9 cellular contexts compared by ENCODE assay signal in genomic region chr7:35003679-35004278, GRCh38. TPM values are rescaled to one million over a fixed set of nuclear protein-coding genes. Genes with fewer than 3 reads are reported as not detected.
DNase-seq lines count a peak whose midpoint lies in the region; ATAC-seq, FAIRE-seq and TF ChIP-seq lines count a peak whose summit lies in the region.
"Had no signal": no experiment of that assay in that cellular context is flagged by ENCODE, and none has a peak within 500 bp of the region (broad histone marks: within the 10 kb centered on the region; RNA-seq: fewer than 3 reads in every experiment).

No MANE protein-coding gene starts in this region.

- H3K4me1 Mint-ChIP-seq in endodermal cell, result peaks cover 16% of the 10 kb centered on the region
- peaks cover 47% of the 10 kb centered on the region for H3K4me1 Mint-ChIP-seq in neural crest cell
- H3K4me1 Mint-ChIP-seq in activated T-cell treated with anti-CD3 and anti-CD28 coated beads, Interleukin-2, amount 50 U/mL, for 4 hours (ENCODE audit: low read depth), result no peaks in the 10 kb centered on the region
- H3K4me1 Mint-ChIP-seq in T-cell, result no peaks in the 10 kb centered on the region

- CTCF ChIA-PET in T-cell (lab: Charles Lee), result no interaction called here

- H3K27ac ChIP-seq in endodermal cell (ENCODE audit: low read depth, low read length), result peak overlapping the region; percentile 44

- H3K9me3 ChIP-seq in endodermal cell (ENCODE audit: control insufficient read depth, low read length), result no peaks in the 10 kb centered on the region

- no peak for ATAC-seq in activated T-cell treated with anti-CD3 and anti-CD28 coated beads, Interleukin-2, amount 50 U/mL, for 4 hours
- no peak for ATAC-seq in T-cell (replicated peaks in 1 of 4)

- H3K27me3 Mint-ChIP-seq in endodermal cell (ENCODE audit: insufficient read depth), result no peaks in the 10 kb centered on the region
- H3K27me3 Mint-ChIP-seq in neural crest cell (ENCODE audit: low read depth), result no peaks in the 10 kb centered on the region
- no peaks in the 10 kb centered on the region for H3K27me3 Mint-ChIP-seq in activated T-cell treated with anti-CD3 and anti-CD28 coated beads, Interleukin-2, amount 50 U/mL, for 4 hours (ENCODE audit: low read depth)
- no peaks in the 10 kb centered on the region for H3K27me3 Mint-ChIP-seq in T-cell

- H3K36me3 Mint-ChIP-seq in endodermal cell (ENCODE audit: low read depth), result peaks cover 3% of the 10 kb centered on the region
- H3K36me3 Mint-ChIP-seq in neural crest cell (ENCODE audit: low read depth), result peaks cover 31% of the 10 kb centered on the region
- H3K36me3 Mint-ChIP-seq in activated T-cell treated with anti-CD3 and anti-CD28 coated beads, Interleukin-2, amount 50 U/mL, for 4 hours (ENCODE audit: insufficient read depth), result peaks cover 13% of the 10 kb centered on the region
- H3K36me3 Mint-ChIP-seq in T-cell, result peaks cover 21% of the 10 kb centered on the region

- H3K4me3 Mint-ChIP-seq in endodermal cell (no peak overlapping the region), neural crest cell (peak overlapping the region; percentile 34), T-cell (no peak overlapping the region)
- H3K4me3 Mint-ChIP-seq in activated T-cell treated with anti-CD3 and anti-CD28 coated beads, Interleukin-2, amount 50 U/mL, for 4 hours, result no peak overlapping the region

- DNase-seq in AG08395 (ENCODE audit: low spot score) (peak; percentile 24), H4 (ENCODE audit: low spot score) (peak; percentile 99), NCI-H446 treated with DMSO at 0.1 percent for 48 hours (lab: John Stamatoyannopoulos, UW) (peak; percentile 97), endodermal cell (peak; percentile 62), neural crest cell (ENCODE audit: low read depth, low spot score) (no peak), D721Med (ENCODE audit: insufficient read length, low spot score) (no peak), T-cell (no peak)
- no peak for DNase-seq in activated T-cell treated with anti-CD3 and anti-CD28 coated beads, Interleukin-2, amount 50 U/mL, for 4 hours

- H3K4me1 ChIP-seq in endodermal cell (ENCODE audit: control insufficient read depth, insufficient read depth, low read length), result peaks cover 8% of the 10 kb centered on the region

- H3K27ac Mint-ChIP-seq in endodermal cell (peak overlapping the region; percentile 75), neural crest cell (ENCODE audit: unreplicated experiment) (peak overlapping the region; percentile 95), T-cell (no peak overlapping the region)

- H3K4me3 ChIP-seq in endodermal cell (ENCODE audit: low read length), result no peak overlapping the region

- no peaks in the 10 kb centered on the region for H3K27me3 ChIP-seq in endodermal cell (ENCODE audit: control insufficient read depth, insufficient read depth, low read length, poor library complexity, severe bottlenecking)

- POLR2A ChIA-PET in T-cell (lab: Charles Lee), result no interaction called here

- TF ChIP-seq CTCF in endodermal cell (conservative IDR thresholded peaks at IDR 0.05), result no peak
- no peak for TF ChIP-seq CTCF in neural crest cell (conservative IDR thresholded peaks at IDR 0.05)
- no peak for TF ChIP-seq CTCF in D721Med (IDR thresholded peaks at IDR 0.05; ENCODE audit: insufficient read depth, missing control alignments)

- no peaks in the 10 kb centered on the region for H3K9me3 Mint-ChIP-seq in endodermal cell
- peaks cover 7% of the 10 kb centered on the region for H3K9me3 Mint-ChIP-seq in neural crest cell
- H3K9me3 Mint-ChIP-seq in activated T-cell treated with anti-CD3 and anti-CD28 coated beads, Interleukin-2, amount 50 U/mL, for 4 hours, result no peaks in the 10 kb centered on the region
- peaks cover 0 to 2% (median 0%) of the 10 kb centered on the region in 3 donors for H3K9me3 Mint-ChIP-seq in T-cell
- H3K9me3 Mint-ChIP-seq: activated naive CD4-positive, alpha-beta T cell treated with anti-CD3 and anti-CD28 coated beads, Interleukin-2, amount 50 U/mL, for 72 hours had no signal

- 45 to 68% methylated on average over 2 to 7 of the region's 7 CpGs for WGBS in endodermal cell (ENCODE audit: insufficient coverage in 1 of 2, insufficient read length in 1 of 2), 2 experiments

- no peaks in the 10 kb centered on the region for H3K36me3 ChIP-seq in endodermal cell (ENCODE audit: control insufficient read depth, insufficient read depth, low read length)

- no peak for FAIRE-seq in D721Med (lab: Jason Lieb, UNC)

- H3K9ac ChIP-seq in endodermal cell (ENCODE audit: extremely low read depth, low read length, poor library complexity, severe bottlenecking), result no peak overlapping the region

RNA-seq across cellular contexts. Expression of gene DPY19L1, which starts 33.5 kb away (rescaled TPM):
- total RNA-seq in H4 (2014; rRNA removed; shearing (Covaris generic)), result 97.4 and 119 TPM in 2 replicates
- total RNA-seq in endodermal cell (10 to 100 TPM; 35.8 to 75.1 TPM), neural crest cell (34.3 and 37.4 TPM in 2 replicates), T-cell (10 to 100 TPM in 3 of 5 donors, 1 to 10 TPM in 2; 6.6 to 10.5 (median 10.3) TPM)
- 33.4 TPM for polyA plus RNA-seq in endodermal cell (2013, experiment 1 of 2)
- 34.5 TPM for polyA plus RNA-seq in endodermal cell (2013, experiment 2 of 2)
- total RNA-seq in activated T-cell treated with anti-CD3 and anti-CD28 coated beads, Interleukin-2, amount 50 U/mL, for 4 hours, result 1 to 10 TPM; 5.7 to 7.4 (median 7.0) TPM

Comparison
In these comparisons a context has a peak if more than half of its experiments do, and no peak if none do; other contexts are left out.
1. DNase-seq: peak in AG08395 (single experiment), H4 (single experiment), NCI-H446 treated with DMSO at 0.1 percent for 48 hours (single experiment) and endodermal cell (single experiment); none in neural crest cell (single experiment), D721Med (single experiment), activated T-cell treated with anti-CD3 and anti-CD28 coated beads, Interleukin-2, amount 50 U/mL, for 4 hours (single experiment) and T-cell (0 of 34).
2. H3K27ac Mint-ChIP-seq: peak in endodermal cell (single experiment) and neural crest cell (single experiment); none in T-cell (0 of 2).